8 cellular contexts compared by ENCODE assay signal in genomic region chr1:67833595-67833926, GRCh38. TPM values are rescaled to one million over a fixed set of nuclear protein-coding genes. Genes with fewer than 3 reads are reported as not detected.
DNase-seq lines count a peak whose midpoint lies in the region; ATAC-seq, FAIRE-seq and TF ChIP-seq lines count a peak whose summit lies in the region.

No MANE protein-coding gene starts in this region.

- FAIRE-seq in endothelial cell of umbilical vein (lab: Jason Lieb, UNC) = no peak

- H3K9me3 Mint-ChIP-seq in naive thymus-derived CD8-positive, alpha-beta T cell = peaks cover 0 to 4% (median 0%) of the 10 kb centered on the region in 9 donors

- BruUV-seq in endothelial cell of umbilical vein (replicated peaks; lab: Mats Ljungman, UMichigan) = no TSS peak

- no peak for TF ChIP-seq CTCF in endothelial cell of umbilical vein (IDR thresholded peaks at IDR 0.05; ENCODE audit: extremely low read depth in 1 of 2, insufficient read depth in 1 of 2, low read depth in 1 of 2, low read length in 2 of 2)

- H3K9me1 ChIP-seq in endothelial cell of umbilical vein (replicated peaks; ENCODE audit: control insufficient read depth, extremely low read depth, insufficient read depth, low read length) = no peaks in the 10 kb centered on the region

- no peak overlapping the region for H3K27ac Mint-ChIP-seq in naive thymus-derived CD8-positive, alpha-beta T cell

- TF ChIP-seq POLR2A in endothelial cell of umbilical vein (IDR thresholded peaks at IDR 0.05; ENCODE audit: low read depth, low read length) = no peak

- H3K4me3 ChIP-seq in NT2/D1 (ENCODE audit: insufficient read length, low read depth) (peak overlapping the region; percentile 85), endothelial cell of umbilical vein (replicated peaks in 1 of 3; ENCODE audit: insufficient read depth in 1 of 3, low read depth in 1 of 3, low read length in 3 of 3) (peak overlapping the region; percentile 55 to 86 (median 55))

- peaks cover 11% of the 10 kb centered on the region for H3K36me3 ChIP-seq in NT2/D1 (ENCODE audit: insufficient read depth, insufficient read length, low read length)
- no peaks in the 10 kb centered on the region for H3K36me3 ChIP-seq in endothelial cell of umbilical vein (ENCODE audit: control insufficient read depth in 2 of 2, extremely low read depth in 1 of 2, insufficient read depth in 2 of 2, low read length in 2 of 2)

- H3K27me3 ChIP-seq in NT2/D1 (ENCODE audit: insufficient read depth, insufficient read length) (peaks cover 46% of the 10 kb centered on the region), endothelial cell of umbilical vein (ENCODE audit: control insufficient read depth in 2 of 2, insufficient read depth in 2 of 2, low read length in 2 of 2) (no peaks in the 10 kb centered on the region)

- intact Hi-C loops in endothelial cell of umbilical vein (cut with micrococcal nuclease) = loop anchor here (1.0 to 5.0 kb wide), 5 partner anchors 14 to 1566 kb away; partner anchors contain the start of gene GADD45A

- peak in 1 of 2 donors; percentile 28 for ATAC-seq in naive thymus-derived CD8-positive, alpha-beta T cell
- ATAC-seq in HG02870 (IDR thresholded peaks at IDR 0.05; ENCODE audit: unreplicated experiment) = no peak

- H3K4me1 Mint-ChIP-seq in naive thymus-derived CD8-positive, alpha-beta T cell = peaks cover 13 to 30% (median 21%) of the 10 kb centered on the region in 4 donors

- CTCF ChIA-PET in endothelial cell of umbilical vein (lab: Charles Lee) = interaction anchor here (0.9 to 3.5 kb wide), 2 partner anchors 14 to 63 kb away, joined by 3 to 20 read pairs; no protein-coding TSS in a partner anchor

- peak overlapping the region; percentile 90 for H3K27ac ChIP-seq in endothelial cell of umbilical vein (ENCODE audit: insufficient read depth, low read depth, low read length)

- H3K79me2 ChIP-seq in endothelial cell of umbilical vein (ENCODE audit: control insufficient read depth, insufficient read depth, low read length) = peaks cover 35% of the 10 kb centered on the region

- no peaks in the 10 kb centered on the region for H3K4me1 ChIP-seq in NT2/D1 (ENCODE audit: insufficient read depth, insufficient read length)
- peaks cover 35% of the 10 kb centered on the region for H3K4me1 ChIP-seq in endothelial cell of umbilical vein (ENCODE audit: control insufficient read depth, extremely low read depth, insufficient read depth, low read length)

- POLR2A ChIA-PET in endothelial cell of umbilical vein (lab: Charles Lee) = no interaction called here
- POLR2A ChIA-PET in naive thymus-derived CD8-positive, alpha-beta T cell (lab: Charles Lee) = no interaction called here

- peaks cover 35 to 59% (median 58%) of the 10 kb centered on the region in 5 donors for H3K27me3 Mint-ChIP-seq in naive thymus-derived CD8-positive, alpha-beta T cell

- peak overlapping the region; percentile 89 for H3K9ac ChIP-seq in NT2/D1 (ENCODE audit: insufficient read length, low read depth)
- peak overlapping the region; percentile 97 for H3K9ac ChIP-seq in endothelial cell of umbilical vein (replicated peaks; ENCODE audit: extremely low read depth, insufficient read depth, low read length)

- peak overlapping the region in 9 of 10 donors; percentile 38 to 88 (median 73) for H3K4me3 Mint-ChIP-seq in naive thymus-derived CD8-positive, alpha-beta T cell

- peaks cover 0 to 2% (median 0%) of the 10 kb centered on the region in 3 donors for H3K36me3 Mint-ChIP-seq in naive thymus-derived CD8-positive, alpha-beta T cell

- H4K20me1 ChIP-seq in endothelial cell of umbilical vein (replicated peaks; ENCODE audit: control insufficient read depth, extremely low read depth, insufficient read depth, low read length) = no peaks in the 10 kb centered on the region

- H3K9me3 ChIP-seq in NT2/D1 (ENCODE audit: insufficient read depth, low read length) (no peaks in the 10 kb centered on the region), endothelial cell of umbilical vein (replicated peaks; ENCODE audit: control insufficient read depth, insufficient read depth, low read length) (no peaks in the 10 kb centered on the region)

- DNase-seq in EL (peak; percentile 76), NT2/D1 (ENCODE audit: low read depth, low spot score) (no peak), endothelial cell of umbilical vein (ENCODE audit: low read depth, low spot score) (no peak), Ammon's horn (ENCODE audit: low spot score) (no peak), NCI-H524 (lab: John Stamatoyannopoulos, UW) (no peak)
- DNase-seq in naive thymus-derived CD8-positive, alpha-beta T cell = no peak
- no peak for DNase-seq in activated CD4-positive, alpha-beta T cell treated with anti-CD3 and anti-CD28 coated beads for 4 hours

- peak overlapping the region; percentile 76 for H3K4me2 ChIP-seq in endothelial cell of umbilical vein (ENCODE audit: insufficient read depth, low read length)

- dilution Hi-C loops in endothelial cell of umbilical vein (cut with MboI; ENCODE audit: extremely low pct_ligation_motif_present, low sequenced_read_pairs) = no loop called here

- peak overlapping the region; percentile 81 for H2AFZ ChIP-seq in endothelial cell of umbilical vein (ENCODE audit: low read depth, low read length)

TF ChIP-seq in endothelial cell of umbilical vein, 7 proteins besides CTCF, POLR2A, EP300 and RAD21:
- TF ChIP-seq GATA2 (IDR thresholded peaks at IDR 0.05; ENCODE audit: insufficient read depth, insufficient read length, low read depth, low read length) (no peak), JUN (IDR thresholded peaks at IDR 0.05; ENCODE audit: borderline replicate concordance, insufficient read depth, insufficient read length, low read depth) (no peak), EZH2 (IDR thresholded peaks at IDR 0.05; ENCODE audit: borderline replicate concordance, low read depth, low read length, severe bottlenecking) (no peak), MYC (IDR thresholded peaks at IDR 0.05; ENCODE audit: low read depth, low read length) (no peak), FOS (IDR thresholded peaks at IDR 0.05; ENCODE audit: borderline replicate concordance, insufficient read depth, low read length) (no peak), MAX (IDR thresholded peaks at IDR 0.05; ENCODE audit: insufficient read depth, insufficient read length) (no peak), POLR2AphosphoS5 (IDR thresholded peaks at IDR 0.05; ENCODE audit: insufficient read depth, low read depth, low read length) (no peak)
TF ChIP-seq in endothelial cell of umbilical vein: peak in this region for 0.

RNA-seq across cellular contexts. Expression of gene GNG12, which starts 0.3 kb away (rescaled TPM):
- total RNA-seq in endothelial cell of umbilical vein = 145 and 152 TPM in 2 replicates
- 90.3 and 107 TPM in 2 replicates for polyA plus RNA-seq in endothelial cell of umbilical vein
- polyA plus RNA-seq in endothelial cell of umbilical vein (2011; cell fraction: cytosol; rRNA removed) = 109 and 110 TPM in 2 replicates
- 70.6 and 93.2 TPM in 2 replicates for polyA plus RNA-seq in endothelial cell of umbilical vein (2011; cell fraction: nucleus; rRNA removed)
- polyA plus RNA-seq in endothelial cell of umbilical vein (2012) = 77.5 and 122 TPM in 2 replicates
- polyA minus RNA-seq in endothelial cell of umbilical vein = 167 and 171 TPM in 2 replicates
- polyA minus RNA-seq in endothelial cell of umbilical vein (2011; cell fraction: cytosol; rRNA and poly(A)+ RNA removed) = 21.4 TPM
- polyA minus RNA-seq in endothelial cell of umbilical vein (2011; cell fraction: nucleus; rRNA and poly(A)+ RNA removed) = 126 and 167 TPM in 2 replicates
- not detected for total RNA-seq in naive thymus-derived CD8-positive, alpha-beta T cell
- polyA plus RNA-seq in naive thymus-derived CD8-positive, alpha-beta T cell = not detected

Comparison
In these comparisons a context has a peak if more than half of its experiments do, and no peak if none do; other contexts are left out.
1. RNA of gene GNG12, which starts 0.3 kb away (total RNA-seq): 145 to 152 TPM in endothelial cell of umbilical vein; not detected in naive thymus-derived CD8-positive, alpha-beta T cell; every median in the first group is over 100 times any median in the second.